ENCODE assay signal across 25 cellular contexts in the genomic region with DNA sequence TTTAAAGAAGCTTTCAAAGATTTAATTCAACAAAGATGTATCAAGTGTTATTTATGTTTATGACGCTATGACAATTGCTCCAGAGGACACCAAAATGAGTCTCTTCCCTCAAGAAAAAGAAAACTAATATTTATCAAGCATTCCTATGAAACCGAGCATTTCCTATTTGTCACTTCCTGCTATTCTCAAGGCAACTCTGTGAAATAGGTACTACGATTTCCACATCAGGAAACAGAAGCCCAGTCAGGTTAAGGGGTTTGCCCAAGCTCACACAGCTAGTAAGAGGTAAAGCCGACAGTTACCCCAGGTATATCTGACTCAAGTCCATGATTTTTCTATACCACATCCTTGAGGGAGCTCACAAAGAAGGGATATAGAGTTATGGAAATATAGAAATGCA.
"Had no signal": no experiment of that assay in that cellular context is flagged by ENCODE, and none has a peak within 500 bp of the region (broad histone marks: within the 10 kb centered on the region; RNA-seq: fewer than 3 reads in every experiment).

No MANE protein-coding gene starts in this region.

- H3K36me3 ChIP-seq: left ventricle myocardium inferior, right atrium auricular region, thyroid gland, upper lobe of right lung had no signal

- H3K27ac Mint-ChIP-seq: activated CD4-positive, alpha-beta memory T cell treated with anti-CD3 and anti-CD28 coated beads, Interleukin-2, amount 10 ng/mL, durations not matched to agents 7 days and 5 days; activated CD4-positive, alpha-beta T cell treated with anti-CD3 and anti-CD28 coated beads, Interleukin-2, amount 10 ng/mL, durations not matched to agents 24 days and 14 days; activated naive CD4-positive, alpha-beta T cell treated with anti-CD3 and anti-CD28 coated beads, Interleukin-2, amount 10 ng/mL, durations not matched to agents 7 days and 5 days; activated T-cell treated with anti-CD3 and anti-CD28 coated beads, Interleukin-2, amount 50 U/mL, for 72 hours; immature natural killer cell; natural killer cell; progenitor cell of endocrine pancreas; stimulated activated naive CD8-positive, alpha-beta T cell treated with anti-CD3 and anti-CD28 coated beads, Interleukin-15, Interleukin-2, amounts not matched to agents 100 ng/mL and 50 ng/mL, for 24 hours; T-cell; T-helper 2 cell treated with Interferon-gamma antibody and Interleukin-4, amounts not matched to agents 5 μg/mL and 100 μg/mL, for 36 hours had no signal

- DNase-seq: activated CD4-positive, alpha-beta memory T cell treated with anti-CD3 and anti-CD28 coated beads, Interleukin-2, amount 10 ng/mL, durations not matched to agents 7 days and 5 days; activated CD4-positive, alpha-beta T cell treated with anti-CD3 and anti-CD28 coated beads, Interleukin-2, amount 10 ng/mL, durations not matched to agents 24 days and 14 days; activated effector memory CD4-positive, alpha-beta T cell treated with anti-CD3 and anti-CD28 coated beads, Interleukin-2, amount 50 U/mL, for 16 hours; activated naive CD4-positive, alpha-beta T cell treated with anti-CD3 and anti-CD28 coated beads, Interleukin-2, amount 10 ng/mL, durations not matched to agents 7 days and 5 days; activated T-cell treated with anti-CD3 and anti-CD28 coated beads, Interleukin-2, amount 50 U/mL, for 72 hours; amygdala; effector memory CD4-positive, alpha-beta T cell; foreskin fibroblast; glutamatergic neuron; immature natural killer cell; left ventricle myocardium inferior; midbrain; natural killer cell; stimulated activated CD4-positive, alpha-beta T cell treated with anti-CD3 and anti-CD28 coated beads, Interleukin-4, amount 100 ng/mL, for 24 hours; substantia nigra; T-cell; thyroid gland; upper lobe of right lung had no signal

- H3K9me3 ChIP-seq: left ventricle myocardium inferior, right atrium auricular region, thyroid gland, upper lobe of right lung had no signal

- H3K27me3 ChIP-seq: hepatocyte, right atrium auricular region, thyroid gland, upper lobe of right lung had no signal

- H3K4me1 Mint-ChIP-seq: activated CD4-positive, alpha-beta memory T cell treated with anti-CD3 and anti-CD28 coated beads, Interleukin-2, amount 10 ng/mL, durations not matched to agents 7 days and 5 days; activated CD4-positive, alpha-beta T cell treated with anti-CD3 and anti-CD28 coated beads, Interleukin-2, amount 10 ng/mL, durations not matched to agents 24 days and 14 days; activated naive CD4-positive, alpha-beta T cell treated with anti-CD3 and anti-CD28 coated beads, Interleukin-2, amount 10 ng/mL, durations not matched to agents 7 days and 5 days; immature natural killer cell; natural killer cell; T-cell had no signal

- H3K36me3 Mint-ChIP-seq: activated naive CD4-positive, alpha-beta T cell treated with anti-CD3 and anti-CD28 coated beads, Interleukin-2, amount 10 ng/mL, durations not matched to agents 7 days and 5 days; immature natural killer cell; natural killer cell; T-cell had no signal

- H3K4me2 ChIP-seq: hepatocyte had no signal

- H3K27ac ChIP-seq: hepatocyte, left ventricle myocardium inferior, right atrium auricular region, thyroid gland, upper lobe of right lung, VCaP had no signal

- H3K4me1 ChIP-seq: left ventricle myocardium inferior, right atrium auricular region, thyroid gland, upper lobe of right lung had no signal

- H3K4me3 ChIP-seq: hepatocyte, left ventricle myocardium inferior, right atrium auricular region, thyroid gland, upper lobe of right lung had no signal

- H3K79me2 ChIP-seq: hepatocyte had no signal

- H2AFZ ChIP-seq: hepatocyte had no signal

- H3K4me3 Mint-ChIP-seq: activated CD4-positive, alpha-beta memory T cell treated with anti-CD3 and anti-CD28 coated beads, Interleukin-2, amount 10 ng/mL, durations not matched to agents 7 days and 5 days; activated CD4-positive, alpha-beta T cell treated with anti-CD3 and anti-CD28 coated beads, Interleukin-2, amount 10 ng/mL, durations not matched to agents 24 days and 14 days; activated naive CD4-positive, alpha-beta T cell treated with anti-CD3 and anti-CD28 coated beads, Interleukin-2, amount 10 ng/mL, durations not matched to agents 7 days and 5 days; activated T-cell treated with anti-CD3 and anti-CD28 coated beads, Interleukin-2, amount 50 U/mL, for 72 hours; immature natural killer cell; natural killer cell; stimulated activated naive CD8-positive, alpha-beta T cell treated with anti-CD3 and anti-CD28 coated beads, Interleukin-15, Interleukin-2, amounts not matched to agents 100 ng/mL and 50 ng/mL, for 24 hours; T-cell; T-helper 2 cell treated with Interferon-gamma antibody and Interleukin-4, amounts not matched to agents 5 μg/mL and 100 μg/mL, for 36 hours had no signal

- ATAC-seq: activated CD4-positive, CD25-positive, alpha-beta regulatory T cell treated with anti-CD3 and anti-CD28 coated beads, Interleukin-2, amount 50 U/mL, for 24 hours; activated T-cell treated with anti-CD3 and anti-CD28 coated beads, Interleukin-2, amount 50 U/mL, for 72 hours; natural killer cell; T-cell; upper lobe of right lung had no signal

- H3K9me3 Mint-ChIP-seq: activated CD4-positive, alpha-beta memory T cell treated with anti-CD3 and anti-CD28 coated beads, Interleukin-2, amount 10 ng/mL, durations not matched to agents 7 days and 5 days; activated CD4-positive, alpha-beta T cell treated with anti-CD3 and anti-CD28 coated beads, Interleukin-2, amount 10 ng/mL, durations not matched to agents 24 days and 14 days; activated naive CD4-positive, alpha-beta T cell treated with anti-CD3 and anti-CD28 coated beads, Interleukin-2, amount 10 ng/mL, durations not matched to agents 7 days and 5 days; activated T-cell treated with anti-CD3 and anti-CD28 coated beads, Interleukin-2, amount 50 U/mL, for 72 hours; immature natural killer cell; natural killer cell; stimulated activated naive CD8-positive, alpha-beta T cell treated with anti-CD3 and anti-CD28 coated beads, Interleukin-15, Interleukin-2, amounts not matched to agents 100 ng/mL and 50 ng/mL, for 24 hours; T-cell; T-helper 2 cell treated with Interferon-gamma antibody and Interleukin-4, amounts not matched to agents 5 μg/mL and 100 μg/mL, for 36 hours had no signal
